In the genomic region with DNA sequence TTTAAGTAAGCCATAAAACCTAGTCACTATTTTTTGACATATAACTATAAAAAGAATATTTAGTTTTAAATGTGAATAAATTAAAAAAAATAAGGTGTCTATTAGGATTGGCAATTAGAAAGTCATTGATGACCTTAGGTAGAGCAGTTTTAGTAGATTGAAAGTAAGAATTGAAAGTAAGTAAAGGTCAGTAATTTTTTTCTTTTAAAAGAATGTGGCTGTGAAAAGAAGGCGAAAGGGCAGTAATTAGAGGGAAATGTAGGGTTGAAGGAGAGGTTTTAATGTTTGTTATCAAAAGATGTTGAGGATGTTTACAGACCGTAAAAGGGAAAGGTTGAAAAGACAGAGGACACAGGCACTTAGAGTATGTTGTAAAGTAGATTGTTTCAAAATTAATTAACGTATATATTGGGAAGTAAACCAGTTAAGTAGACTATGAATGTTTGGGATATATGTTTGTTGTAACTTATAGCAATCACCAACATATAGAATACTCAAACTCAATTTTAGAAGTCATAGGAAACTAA, we compare ENCODE assay signal across 19 cellular contexts. TPM values are rescaled to one million over a fixed set of nuclear protein-coding genes. Genes with fewer than 3 reads are reported as not detected.
DNase-seq lines count a peak whose midpoint lies in the region; ATAC-seq, FAIRE-seq and TF ChIP-seq lines count a peak whose summit lies in the region.
"Had no signal": no experiment of that assay in that cellular context is flagged by ENCODE, and none has a peak within 500 bp of the region (broad histone marks: within the 10 kb centered on the region; RNA-seq: fewer than 3 reads in every experiment).

No MANE protein-coding gene starts in this region.

- peak overlapping the region; percentile 42 for H3K27ac Mint-ChIP-seq in neural progenitor cell
- H3K27ac Mint-ChIP-seq: CD8-positive, alpha-beta T cell had no signal

- ATAC-seq in GM19351 (IDR thresholded peaks at IDR 0.05; ENCODE audit: unreplicated experiment): no peak
- ATAC-seq: CD8-positive, alpha-beta T cell; Panc1; SK-N-SH treated with all-trans-retinoic acid at 6 μM for 48 hours had no signal

- H3K4me3 Mint-ChIP-seq in neural progenitor cell: no peak overlapping the region
- H3K4me3 Mint-ChIP-seq: CD8-positive, alpha-beta T cell had no signal

- no peaks in the 10 kb centered on the region for H3K27me3 Mint-ChIP-seq in neural progenitor cell (ENCODE audit: insufficient read depth, low read depth)

- H3K4me1 Mint-ChIP-seq in neural progenitor cell: peaks cover 9% of the 10 kb centered on the region

- H3K27me3 ChIP-seq in neural progenitor cell: no peaks in the 10 kb centered on the region
- H3K27me3 ChIP-seq: BLaER1 treated with 17β-estradiol and CSF1 and Interleukin-3, amounts not matched to agents 10 nM and 100 nM had no signal

- peaks cover 40% of the 10 kb centered on the region for H3K9me3 Mint-ChIP-seq in neural progenitor cell
- H3K9me3 Mint-ChIP-seq: CD8-positive, alpha-beta T cell had no signal

- H3K4me3 ChIP-seq in neural progenitor cell: no peak overlapping the region
- H3K4me3 ChIP-seq: BLaER1 treated with 17β-estradiol and CSF1 and Interleukin-3, amounts not matched to agents 10 nM and 100 nM had no signal

- H3K36me3 ChIP-seq in neural progenitor cell: no peaks in the 10 kb centered on the region

- peak overlapping the region; percentile 53 for H3K4me2 ChIP-seq in neural progenitor cell
- H3K4me2 ChIP-seq: BLaER1 treated with 17β-estradiol and CSF1 and Interleukin-3, amounts not matched to agents 10 nM and 100 nM had no signal

- TF ChIP-seq CTCF in neural progenitor cell (IDR thresholded peaks at IDR 0.05): no peak

- no peak overlapping the region for H3K27ac ChIP-seq in neural progenitor cell
- H3K27ac ChIP-seq: BLaER1 treated with 17β-estradiol and CSF1 and Interleukin-3, amounts not matched to agents 10 nM and 100 nM had no signal

- peaks cover 7% of the 10 kb centered on the region for H3F3A ChIP-seq in neural progenitor cell (ENCODE audit: low read depth)

- no peak overlapping the region for H3K9ac ChIP-seq in neural progenitor cell
- H3K9ac ChIP-seq: BLaER1 treated with 17β-estradiol and CSF1 and Interleukin-3, amounts not matched to agents 10 nM and 100 nM had no signal

- H3K36me3 Mint-ChIP-seq in neural progenitor cell: peaks cover 13% of the 10 kb centered on the region
- H3K36me3 Mint-ChIP-seq: CD8-positive, alpha-beta T cell had no signal

- DNase-seq in NCI-H2029 (lab: John Stamatoyannopoulos, UW) (peak; percentile 27), neural progenitor cell (ENCODE audit: low spot score) (no peak), COLO668 (lab: John Stamatoyannopoulos, UW; ENCODE audit: unreplicated experiment) (no peak)
- DNase-seq in activated naive CD4-positive, alpha-beta T cell (lab: John Stamatoyannopoulos, UW): no peak
- DNase-seq: ACHN; CD8-positive, alpha-beta T cell; DND-41; IMR-90; MV-4-11; NCI-H1105 treated with DMSO at 0.1 percent for 48 hours; NCI-H2081 treated with DMSO at 0.1 percent for 48 hours; NCI-H82 had no signal

- no peaks in the 10 kb centered on the region for H3K9me3 ChIP-seq in neural progenitor cell (ENCODE audit: low read depth)

- peaks cover 11% of the 10 kb centered on the region for H4K20me1 ChIP-seq in neural progenitor cell (ENCODE audit: low read depth)

- peak; percentile 49 for FAIRE-seq in G401.6 (lab: Jason Lieb, UNC)
- peak; percentile 33 for FAIRE-seq in colon (lab: Jason Lieb, UNC)
- FAIRE-seq: GM12892 had no signal

- no peak overlapping the region for H2AFZ ChIP-seq in neural progenitor cell (replicated peaks)

- H3K79me2 ChIP-seq in neural progenitor cell (ENCODE audit: low read depth): peaks cover 42% of the 10 kb centered on the region

- H3K4me1 ChIP-seq in neural progenitor cell: peaks cover 8% of the 10 kb centered on the region

RNA-seq across cellular contexts. Expression of a gene that starts 41.0 kb away (rescaled TPM):
- 32.9 and 42.7 TPM in 2 replicates for total RNA-seq in neural progenitor cell (ENCODE audit: low replicate concordance)
